Comparison of ENCODE assay signal across 22 cellular contexts in genomic region chr7:299628-300027, GRCh38. TPM values are rescaled to one million over a fixed set of nuclear protein-coding genes. Genes with fewer than 3 reads are reported as not detected.
"Had no signal": no experiment of that assay in that cellular context is flagged by ENCODE, and none has a peak within 500 bp of the region (broad histone marks: within the 10 kb centered on the region; RNA-seq: fewer than 3 reads in every experiment).

No MANE protein-coding gene starts in this region.

- H3K4me1 ChIP-seq: heart left ventricle, right atrium auricular region had no signal

- H3K36me3 Mint-ChIP-seq: naive thymus-derived CD8-positive, alpha-beta T cell had no signal

- H3K9me3 ChIP-seq: colonic mucosa, heart left ventricle, mucosa of descending colon, right atrium auricular region had no signal

- H3K36me3 ChIP-seq: colonic mucosa, heart left ventricle, right atrium auricular region had no signal

- H3K4me3 Mint-ChIP-seq: naive thymus-derived CD8-positive, alpha-beta T cell had no signal

- DNase-seq: colonic mucosa; effector CD8-positive, alpha-beta T cell; hippocampal formation; kidney glomerular epithelial cell; mammary epithelial cell; small intestine; stimulated activated CD4-positive, alpha-beta T cell treated with anti-CD3 and anti-CD28 coated beads, Interleukin-2, amount 100 ng/mL, for 48 hours; stimulated activated naive CD4-positive, alpha-beta T cell treated with Interleukin-2 at 50 U/mL for 16 hours; trophoblast cell had no signal

- H3K27ac ChIP-seq: colonic mucosa, dorsolateral prefrontal cortex, heart left ventricle, right atrium auricular region had no signal

- H3K4me3 ChIP-seq: colonic mucosa, dorsolateral prefrontal cortex, heart left ventricle, mucosa of descending colon, right atrium auricular region had no signal

- H3K27me3 ChIP-seq: colonic mucosa, right atrium auricular region had no signal

- H3K27ac Mint-ChIP-seq: naive thymus-derived CD8-positive, alpha-beta T cell had no signal

- H3K9me3 Mint-ChIP-seq: naive thymus-derived CD8-positive, alpha-beta T cell had no signal

RNA-seq across cellular contexts. Expression of gene FOXL3, which starts 9.7 kb away (rescaled TPM):
- total RNA-seq: cerebellum; esophagus mucosa; fibroblast of lung; frontal cortex; glomerular endothelial cell; heart left ventricle; lower leg skin; mammary epithelial cell; naive thymus-derived CD8-positive, alpha-beta T cell; osteocyte; right atrium auricular region had no signal
- polyA plus RNA-seq: fibroblast of lung; heart left ventricle; mammary epithelial cell; naive thymus-derived CD8-positive, alpha-beta T cell; small intestine; thymus had no signal
